22 cellular contexts compared by ENCODE assay signal in genomic region chr21:31945576-31945975, GRCh38.
DNase-seq lines count a peak whose midpoint lies in the region; ATAC-seq and TF ChIP-seq lines count a peak whose summit lies in the region.
"Had no signal": no experiment of that assay in that cellular context is flagged by ENCODE, and none has a peak within 500 bp of the region (broad histone marks: within the 10 kb centered on the region; RNA-seq: fewer than 3 reads in every experiment).

No MANE protein-coding gene starts in this region.

- H2BK12ac ChIP-seq in mesenchymal stem cell (ENCODE audit: low read length in 2 of 2), result no peak overlapping the region

- no peaks in the 10 kb centered on the region for H3K36me3 ChIP-seq in mesenchymal stem cell (ENCODE audit: control insufficient read depth in 1 of 2, insufficient read depth in 2 of 2, low read depth in 1 of 2, low read length in 2 of 2)
- H3K36me3 ChIP-seq: esophagus muscularis mucosa, thoracic aorta had no signal

- peak overlapping the region in 4 of 5 experiments; percentile 54 to 88 (median 80) for H3K27ac Mint-ChIP-seq in brain
- H3K27ac Mint-ChIP-seq: activated naive CD8-positive, alpha-beta T cell treated with anti-CD3 and anti-CD28 coated beads, Interleukin-2, amount 50 U/mL, for 24 hours; CD4-positive, CD25-positive, alpha-beta regulatory T cell; natural killer cell treated with Interleukin-12 subunit alpha and Interleukin-12 subunit beta and Interleukin-15 and Interleukin-18, amount 100 ng/mL, for 72 hours had no signal

- no peak overlapping the region for H2BK120ac ChIP-seq in mesenchymal stem cell (ENCODE audit: low read depth, low read length)

- WGBS in mesenchymal stem cell, result 21% methylated on average over 4 of the region's 4 CpGs
- 40% methylated on average over 4 of the region's 4 CpGs for WGBS in right cardiac atrium

- H3K9me3 ChIP-seq in mesenchymal stem cell (ENCODE audit: control insufficient read depth, low read length), result no peaks in the 10 kb centered on the region
- no peaks in the 10 kb centered on the region for H3K9me3 ChIP-seq in right cardiac atrium (ENCODE audit: control insufficient read depth, low read length)
- H3K9me3 ChIP-seq: esophagus muscularis mucosa, thoracic aorta had no signal

- H3K4me1 Mint-ChIP-seq in brain, result peaks cover 21% of the 10 kb centered on the region
- H3K4me1 Mint-ChIP-seq: activated naive CD8-positive, alpha-beta T cell treated with anti-CD3 and anti-CD28 coated beads, Interleukin-2, amount 50 U/mL, for 24 hours; CD4-positive, CD25-positive, alpha-beta regulatory T cell had no signal

- H4K91ac ChIP-seq in mesenchymal stem cell (ENCODE audit: low read length), result no peak overlapping the region

- H3K36me3 Mint-ChIP-seq in brain, result peaks cover 77% of the 10 kb centered on the region
- H3K36me3 Mint-ChIP-seq: CD4-positive, CD25-positive, alpha-beta regulatory T cell; natural killer cell treated with Interleukin-12 subunit alpha and Interleukin-12 subunit beta and Interleukin-15 and Interleukin-18, amount 100 ng/mL, for 72 hours had no signal

- ATAC-seq in right cardiac atrium (no peak), GM21737 (IDR thresholded peaks at IDR 0.05; ENCODE audit: unreplicated experiment) (no peak)
- ATAC-seq: activated naive CD8-positive, alpha-beta T cell treated with anti-CD3 and anti-CD28 coated beads, Interleukin-2, amount 50 U/mL, for 24 hours; HCT116; natural killer cell treated with Interleukin-12 subunit alpha and Interleukin-12 subunit beta and Interleukin-15 and Interleukin-18, amount 100 ng/mL, for 72 hours had no signal

- no peak overlapping the region for H3K4me3 ChIP-seq in mesenchymal stem cell (ENCODE audit: insufficient read depth in 1 of 2, low read depth in 1 of 2, low read length in 2 of 2)
- no peak overlapping the region for H3K4me3 ChIP-seq in right cardiac atrium (ENCODE audit: low read length)
- H3K4me3 ChIP-seq: esophagus muscularis mucosa, thoracic aorta had no signal

- H3K9ac ChIP-seq in mesenchymal stem cell (ENCODE audit: low read length), result peak overlapping the region; percentile 40

- H3K4me3 Mint-ChIP-seq in brain, result peak overlapping the region in 2 of 5 experiments; percentile 3 to 37
- H3K4me3 Mint-ChIP-seq: activated naive CD8-positive, alpha-beta T cell treated with anti-CD3 and anti-CD28 coated beads, Interleukin-2, amount 50 U/mL, for 24 hours; natural killer cell treated with Interleukin-12 subunit alpha and Interleukin-12 subunit beta and Interleukin-15 and Interleukin-18, amount 100 ng/mL, for 72 hours had no signal

- H2BK5ac ChIP-seq in mesenchymal stem cell (ENCODE audit: low read depth, low read length, poor library complexity, severe bottlenecking), result no peak overlapping the region

- no peak overlapping the region for H3K4me2 ChIP-seq in mesenchymal stem cell (ENCODE audit: low read length, poor library complexity, severe bottlenecking)

- no peak overlapping the region for H2AFZ ChIP-seq in mesenchymal stem cell (ENCODE audit: low read depth, low read length)

- intact Hi-C loops in right cardiac atrium (cut with DNase I), result no loop called here

- H3K9me3 Mint-ChIP-seq in brain, result no peaks in the 10 kb centered on the region
- H3K9me3 Mint-ChIP-seq: activated naive CD8-positive, alpha-beta T cell treated with anti-CD3 and anti-CD28 coated beads, Interleukin-2, amount 50 U/mL, for 24 hours; natural killer cell treated with Interleukin-12 subunit alpha and Interleukin-12 subunit beta and Interleukin-15 and Interleukin-18, amount 100 ng/mL, for 72 hours had no signal

- H3K27me3 Mint-ChIP-seq in brain, result no peaks in the 10 kb centered on the region

- DNase-seq in A172 (ENCODE audit: low spot score) (peak; percentile 11), HS-5 (ENCODE audit: low read depth) (peak; percentile 20), mesenchymal stem cell (peak; percentile 82), right cardiac atrium (no peak), COR-L47 (lab: John Stamatoyannopoulos, UW) (no peak), NCI-H1436 treated with DMSO at 0.1 percent for 48 hours (lab: John Stamatoyannopoulos, UW) (no peak)
- DNase-seq: activated naive CD8-positive, alpha-beta T cell treated with anti-CD3 and anti-CD28 coated beads, Interleukin-2, amount 50 U/mL, for 24 hours; caudate nucleus; CD4-positive, CD25-positive, alpha-beta regulatory T cell; DMS53; KG1; NCI-H1048; NCI-H524; SHP77 treated with DMSO at 0.1 percent for 48 hours; T-helper 9 cell had no signal

- no peak overlapping the region for H2BK15ac ChIP-seq in mesenchymal stem cell (ENCODE audit: low read depth, poor library complexity, severe bottlenecking)

- no peak overlapping the region for H4K8ac ChIP-seq in mesenchymal stem cell (ENCODE audit: low read length)

- no peaks in the 10 kb centered on the region for H3K27me3 ChIP-seq in mesenchymal stem cell (ENCODE audit: control insufficient read depth in 1 of 2, insufficient read depth in 1 of 2, low read length in 2 of 2)
- H3K27me3 ChIP-seq in right cardiac atrium (ENCODE audit: control insufficient read depth, insufficient read depth), result no peaks in the 10 kb centered on the region

- no peak for TF ChIP-seq CTCF in brain (conservative IDR thresholded peaks at IDR 0.05)

- H3K27ac ChIP-seq in mesenchymal stem cell (ENCODE audit: low read length, poor library complexity, severe bottlenecking) (no peak overlapping the region), right cardiac atrium (ENCODE audit: low read length) (no peak overlapping the region)
- H3K27ac ChIP-seq: 22Rv1, esophagus muscularis mucosa, thoracic aorta had no signal

- no peak overlapping the region for H3K23ac ChIP-seq in mesenchymal stem cell (ENCODE audit: low read length in 2 of 2)

- no peak overlapping the region for H3K14ac ChIP-seq in mesenchymal stem cell (ENCODE audit: low read length in 2 of 2)

- no peak overlapping the region for H2AK5ac ChIP-seq in mesenchymal stem cell (ENCODE audit: low read length, severe bottlenecking)

- H3K18ac ChIP-seq in mesenchymal stem cell (ENCODE audit: low read depth in 1 of 2, low read length in 2 of 2), result no peak overlapping the region

- H3K4me1 ChIP-seq in mesenchymal stem cell (ENCODE audit: control insufficient read depth, insufficient read depth, low read depth, low read length), result no peaks in the 10 kb centered on the region
- H3K4me1 ChIP-seq in right cardiac atrium (ENCODE audit: control insufficient read depth, insufficient read depth, low read length), result no peaks in the 10 kb centered on the region

- H3K4ac ChIP-seq in mesenchymal stem cell (ENCODE audit: low read depth in 1 of 2, low read length in 2 of 2), result no peak overlapping the region

- H3K79me1 ChIP-seq in mesenchymal stem cell (replicated peaks; ENCODE audit: low read length, poor library complexity, severe bottlenecking), result no peaks in the 10 kb centered on the region

Comparison
In these comparisons a context has a peak if more than half of its experiments do, and no peak if none do; other contexts are left out.
1. DNase-seq: peak in A172 (single experiment), HS-5 (single experiment) and mesenchymal stem cell (single experiment); none in right cardiac atrium (0 of 3), COR-L47 (single experiment) and NCI-H1436 treated with DMSO at 0.1 percent for 48 hours (single experiment).